ENCODE assay signal across 13 cellular contexts in genomic region chr17:17140590-17140980, GRCh38.
DNase-seq lines count a peak whose midpoint lies in the region; ATAC-seq, FAIRE-seq and TF ChIP-seq lines count a peak whose summit lies in the region.
"Had no signal": no experiment of that assay in that cellular context is flagged by ENCODE, and none has a peak within 500 bp of the region (broad histone marks: within the 10 kb centered on the region; RNA-seq: fewer than 3 reads in every experiment).

No MANE protein-coding gene starts in this region.

- no peak overlapping the region for H3K9ac ChIP-seq in HCT116 (ENCODE audit: low read length)

- 0 out of 3 replicates have a peak overlapping the region, but pooled peaks have one; percentile 10 for H3K4me2 ChIP-seq in A549
- H3K4me2 ChIP-seq in HCT116 (ENCODE audit: low read length) = no peak overlapping the region

- TF ChIP-seq EP300 in A549 (IDR thresholded peaks at IDR 0.05) = no peak

- H3K9me3 ChIP-seq in A549 (no peaks in the 10 kb centered on the region), HCT116 (ENCODE audit: control insufficient read depth in 1 of 2, insufficient read depth in 1 of 2, low read depth in 1 of 2, low read length in 2 of 2) (no peaks in the 10 kb centered on the region)

- TF ChIP-seq RAD21 in A549 (conservative IDR thresholded peaks at IDR 0.05 in 1 of 2, IDR thresholded peaks at IDR 0.05 in 1 of 2) = no peak
- no peak for TF ChIP-seq RAD21 in HCT116 (IDR thresholded peaks at IDR 0.05; ENCODE audit: low read depth)

- no peak overlapping the region for H3K4me3 ChIP-seq in A549
- no peak overlapping the region for H3K4me3 ChIP-seq in HCT116 (replicated peaks in 1 of 2; ENCODE audit: low read depth in 1 of 2, low read length in 2 of 2)
- no peak overlapping the region for H3K4me3 ChIP-seq in astrocyte of the cerebellum (ENCODE audit: low read depth, low read length)
- H3K4me3 ChIP-seq: SK-N-MC had no signal

- no peaks in the 10 kb centered on the region for H4K20me1 ChIP-seq in HCT116 (ENCODE audit: insufficient read depth)

- peaks cover 23 to 37% of the 10 kb centered on the region in 2 experiments; a peak in 3 of 4 replicates for H3K36me3 ChIP-seq in HCT116 (ENCODE audit: control insufficient read depth in 1 of 2, insufficient read depth in 2 of 2, low read length in 2 of 2)

- peak; percentile 41 to 56 for ATAC-seq in A549
- ATAC-seq in HCT116 = peak; percentile 43; the same call in 1 of the 2 replicates
- ATAC-seq in HG03196 (IDR thresholded peaks at IDR 0.05; ENCODE audit: unreplicated experiment) = no peak
- ATAC-seq in GM18519 (IDR thresholded peaks at IDR 0.05; ENCODE audit: low FRiP score, unreplicated experiment) = no peak
- ATAC-seq: naive thymus-derived CD8-positive, alpha-beta T cell had no signal

- H3K4me1 ChIP-seq in A549 = peaks cover 28% of the 10 kb centered on the region
- no peaks in the 10 kb centered on the region for H3K4me1 ChIP-seq in HCT116 (ENCODE audit: control insufficient read depth in 1 of 2, insufficient read depth in 2 of 2, low read length in 2 of 2)

- no TSS peak for BruUV-seq in HCT116 (replicated peaks; lab: Mats Ljungman, UMichigan)

- H3K9me2 ChIP-seq in HCT116 (ENCODE audit: insufficient read depth) = no peaks in the 10 kb centered on the region

- RAD21 ChIA-PET in HCT116 (lab: Charles Lee; ENCODE audit: low non-redundant PET in 1 of 2, low total read pairs in 2 of 2, uncharacterized antibody in 2 of 2, unreplicated experiment in 2 of 2) = no interaction called here

- no peak for TF ChIP-seq POLR2A in A549 (IDR thresholded peaks at IDR 0.05; ENCODE audit: low read length)
- TF ChIP-seq POLR2A in HCT116 (IDR thresholded peaks at IDR 0.05; ENCODE audit: borderline replicate concordance, extremely low read depth, insufficient read depth, insufficient read length) = no peak

- in situ Hi-C loops in astrocyte of the cerebellum (cut with HindIII; ENCODE audit: low sequenced_read_pairs) = loop anchor here (10.0 kb wide), 1 partner anchor 754 kb away; no protein-coding TSS in a partner anchor

- CTCF ChIA-PET in A549 (lab: Yijun Ruan, JAX) (interaction anchor here (0.9 to 7.6 kb wide), 18 partner anchors 9 to 305 kb away, joined by 3 to 112 read pairs (median 8); no protein-coding TSS in a partner anchor), HCT116 (lab: Charles Lee) (no interaction called here)

- H3K27me3 ChIP-seq in HCT116 (ENCODE audit: insufficient read depth, low read length) = no peaks in the 10 kb centered on the region

- peak; percentile 38 to 70 for DNase-seq in A549 (ENCODE audit: low read depth in 1 of 2, low spot score in 1 of 2)
- DNase-seq in HCT116 (ENCODE audit: low read depth, low spot score) = no peak
- no peak for DNase-seq in astrocyte of the cerebellum (ENCODE audit: low read depth)
- DNase-seq in glomerular visceral epithelial cell (ENCODE audit: extremely low spot score) = peak; percentile 77
- DNase-seq in effector CD8-positive, alpha-beta T cell (lab: John Stamatoyannopoulos, UW) = no peak
- no peak for DNase-seq in cerebellar nuclear complex (lab: John Stamatoyannopoulos, UW)
- DNase-seq: CD4-positive, alpha-beta memory T cell; naive thymus-derived CD8-positive, alpha-beta T cell; stimulated activated naive CD4-positive, alpha-beta T cell treated with Interleukin-2 at 50 U/mL for 16 hours had no signal

- H3K79me2 ChIP-seq in HCT116 (ENCODE audit: insufficient read depth, low read length) = no peaks in the 10 kb centered on the region

- POLR2A ChIA-PET in A549 (lab: Yijun Ruan, JAX) (no interaction called here), HCT116 (lab: Charles Lee) (no interaction called here)

- 50% methylated on average over 5 of the region's 5 CpGs for WGBS in A549 (ENCODE audit: missing lambda C conversion rate)

- H3K27ac ChIP-seq in A549 = peak overlapping the region; percentile 16 to 63; a peak in 4 of 6 replicates
- H3K27ac ChIP-seq in HCT116 (ENCODE audit: low read depth, low read length) = no peak overlapping the region
- H3K27ac ChIP-seq: SK-N-MC had no signal

- no peak overlapping the region for H2AFZ ChIP-seq in HCT116 (ENCODE audit: low read depth, low read length, poor library complexity, severe bottlenecking)

- TF ChIP-seq CTCF in A549 (IDR thresholded peaks at IDR 0.05) (no peak), HCT116 (IDR thresholded peaks at IDR 0.05 in 2 of 3, conservative IDR thresholded peaks at IDR 0.05 in 1 of 3; ENCODE audit: borderline replicate concordance in 1 of 3, insufficient read depth in 1 of 3, low read depth in 2 of 3, low read length in 2 of 3) (no peak), astrocyte of the cerebellum (IDR thresholded peaks at IDR 0.05; ENCODE audit: low read depth, low read length, missing control alignments) (peak; percentile 10)

- no peak for FAIRE-seq in A549 (lab: Jason Lieb, UNC)
- FAIRE-seq: GM12891 had no signal

- intact Hi-C loops in HCT116 (cut with micrococcal nuclease) = no loop called here

TF ChIP-seq in A549, 52 proteins besides CTCF, POLR2A, EP300 and RAD21:
- TF ChIP-seq MAFK (IDR thresholded peaks at IDR 0.05; ENCODE audit: partially characterized antibody) (no peak), FOSL2 (IDR thresholded peaks at IDR 0.05) (no peak), FOSL2 (CRISPR knock-in tag; IDR thresholded peaks at IDR 0.05) (peak; percentile 52)

TF ChIP-seq in HCT116, 20 proteins besides CTCF, POLR2A, EP300 and RAD21:
- no peak for TF ChIP-seq YY1 (IDR thresholded peaks at IDR 0.05; ENCODE audit: extremely low read depth, insufficient replicate concordance, low read depth, low read length)
- TF ChIP-seq ZBTB33 (IDR thresholded peaks at IDR 0.05; ENCODE audit: extremely low read depth, insufficient replicate concordance, low read length) = no peak
- no peak for TF ChIP-seq ATF3 (IDR thresholded peaks at IDR 0.05)
- TF ChIP-seq EGR1 (IDR thresholded peaks at IDR 0.05; ENCODE audit: low read depth) = no peak
- TF ChIP-seq SP1 (IDR thresholded peaks at IDR 0.05; ENCODE audit: low read depth) = no peak
- TF ChIP-seq TCF7L2 (IDR thresholded peaks at IDR 0.05; ENCODE audit: borderline replicate concordance, extremely low read depth, insufficient read depth, insufficient read length) = no peak
- TF ChIP-seq EZH2phosphoT487 (IDR thresholded peaks at IDR 0.05; ENCODE audit: borderline replicate concordance) = no peak
- TF ChIP-seq MAX (IDR thresholded peaks at IDR 0.05) = no peak
- TF ChIP-seq POLR2AphosphoS5 (IDR thresholded peaks at IDR 0.05; ENCODE audit: low read depth, low read length) = no peak
- TF ChIP-seq FOSL1 (IDR thresholded peaks at IDR 0.05; ENCODE audit: low read depth) = no peak
- no peak for TF ChIP-seq CEBPB (IDR thresholded peaks at IDR 0.05; ENCODE audit: low read depth)
- TF ChIP-seq EZH2 (IDR thresholded peaks at IDR 0.05) = no peak
- no peak for TF ChIP-seq ZFX (IDR thresholded peaks at IDR 0.05)
- TF ChIP-seq JUND (IDR thresholded peaks at IDR 0.05) = no peak

Comparison
In these comparisons a context has a peak if more than half of its experiments do, and no peak if none do; other contexts are left out.
1. ATAC-seq: peak in A549 (2 of 2) and HCT116 (single experiment); none in HG03196 (single experiment) and GM18519 (single experiment).
2. DNase-seq: peak in A549 (2 of 2) and glomerular visceral epithelial cell (single experiment); none in HCT116 (single experiment), astrocyte of the cerebellum (single experiment), effector CD8-positive, alpha-beta T cell (single experiment) and cerebellar nuclear complex (0 of 2).